ENCODE assay signal across 10 cellular contexts in genomic region chr5:6732634-6733410, GRCh38. TPM values are rescaled to one million over a fixed set of nuclear protein-coding genes. Genes with fewer than 3 reads are reported as not detected.
DNase-seq lines count a peak whose midpoint lies in the region; ATAC-seq and TF ChIP-seq lines count a peak whose summit lies in the region.
"Had no signal": no experiment of that assay in that cellular context is flagged by ENCODE, and none has a peak within 500 bp of the region (broad histone marks: within the 10 kb centered on the region; RNA-seq: fewer than 3 reads in every experiment).

No MANE protein-coding gene starts in this region.

- H3K27me3 ChIP-seq in muscle layer of duodenum (ENCODE audit: low read depth, low read length) = no peaks in the 10 kb centered on the region
- H3K27me3 ChIP-seq: ovary had no signal

- H3K4me3 ChIP-seq in AG10803 (ENCODE audit: low read length) = peak overlapping the region; percentile 27
- H3K4me3 ChIP-seq in muscle layer of duodenum (ENCODE audit: low read depth in 1 of 2, low read length in 2 of 2) = peak overlapping the region in 1 of 2 donors; percentile 8
- H3K4me3 ChIP-seq: ovary had no signal

- H3K27ac ChIP-seq in muscle layer of duodenum (ENCODE audit: low read length) = peak overlapping the region; percentile 76
- H3K27ac ChIP-seq: ovary had no signal

- H3K9me3 ChIP-seq in muscle layer of duodenum (ENCODE audit: control insufficient read depth in 1 of 2, low read length in 2 of 2) = no peaks in the 10 kb centered on the region
- H3K9me3 ChIP-seq: ovary had no signal

- no peaks in the 10 kb centered on the region for H3K27me3 Mint-ChIP-seq in dendritic cell treated with granulocyte-macrophage colony-stimulating factor and Interleukin-4, amounts not matched to agents 40 ng/mL and 50 ng/mL, for 4 days
- H3K27me3 Mint-ChIP-seq: activated B cell treated with CpG ODN at 0.5 μM for 24 hours had no signal

- DNase-seq in AG10803 (ENCODE audit: low read depth) (peak; percentile 68), M059J (ENCODE audit: low read depth) (peak; percentile 96), OCI-M2 (lab: John Stamatoyannopoulos, UW; ENCODE audit: unreplicated experiment) (no peak), iPS-NIHi7 (ENCODE audit: extremely low spot score) (no peak)
- DNase-seq: activated B cell treated with CpG ODN at 0.5 μM for 24 hours had no signal

- peaks cover 38% of the 10 kb centered on the region for H3K36me3 Mint-ChIP-seq in dendritic cell treated with granulocyte-macrophage colony-stimulating factor and Interleukin-4, amounts not matched to agents 40 ng/mL and 50 ng/mL, for 4 days (ENCODE audit: low read depth)

- intact Hi-C loops in dendritic cell treated with granulocyte-macrophage colony-stimulating factor and Interleukin-4, amounts not matched to agents 40 ng/mL and 50 ng/mL, for 4 days (cut with micrococcal nuclease) = no loop called here

- TF ChIP-seq CTCF in AG10803 (conservative IDR thresholded peaks at IDR 0.05; ENCODE audit: low read length) = no peak

- H3K4me3 Mint-ChIP-seq in dendritic cell treated with granulocyte-macrophage colony-stimulating factor and Interleukin-4, amounts not matched to agents 40 ng/mL and 50 ng/mL, for 4 days = peak overlapping the region; percentile 20
- H3K4me3 Mint-ChIP-seq: activated B cell treated with CpG ODN at 0.5 μM for 24 hours had no signal

- ATAC-seq in GM18858 (IDR thresholded peaks at IDR 0.05; ENCODE audit: unreplicated experiment) (no peak), GM21360 (IDR thresholded peaks at IDR 0.05; ENCODE audit: unreplicated experiment) (no peak)

- peaks cover 84% of the 10 kb centered on the region for H3K4me1 Mint-ChIP-seq in dendritic cell treated with granulocyte-macrophage colony-stimulating factor and Interleukin-4, amounts not matched to agents 40 ng/mL and 50 ng/mL, for 4 days (ENCODE audit: low read depth)

- H3K36me3 ChIP-seq in muscle layer of duodenum (ENCODE audit: control insufficient read depth in 1 of 2, insufficient read depth in 2 of 2, low read length in 2 of 2) = peaks cover 4% of the 10 kb centered on the region in 2 donors
- H3K36me3 ChIP-seq: ovary had no signal

- peak overlapping the region; percentile 58 for H3K27ac Mint-ChIP-seq in dendritic cell treated with granulocyte-macrophage colony-stimulating factor and Interleukin-4, amounts not matched to agents 40 ng/mL and 50 ng/mL, for 4 days

- no peaks in the 10 kb centered on the region for H3K9me3 Mint-ChIP-seq in dendritic cell treated with granulocyte-macrophage colony-stimulating factor and Interleukin-4, amounts not matched to agents 40 ng/mL and 50 ng/mL, for 4 days
- H3K9me3 Mint-ChIP-seq: activated B cell treated with CpG ODN at 0.5 μM for 24 hours had no signal

- peaks cover 31 to 64% of the 10 kb centered on the region in 2 donors for H3K4me1 ChIP-seq in muscle layer of duodenum (ENCODE audit: control insufficient read depth in 1 of 2, insufficient read depth in 2 of 2, low read length in 2 of 2)

RNA-seq across cellular contexts. Expression of gene TENT4A, which starts 19.6 kb away (rescaled TPM):
- total RNA-seq in M059J (2014; rRNA removed; shearing (Covaris generic)) = 9.2 and 11.7 TPM in 2 replicates

Comparison
In these comparisons a context has a peak if more than half of its experiments do, and no peak if none do; other contexts are left out.
1. DNase-seq: peak in AG10803 (single experiment) and M059J (single experiment); none in OCI-M2 (single experiment) and iPS-NIHi7 (single experiment).